Comparison of ENCODE assay signal across 17 cellular contexts in genomic region chr16:11035096-11035495, GRCh38.
DNase-seq lines count a peak whose midpoint lies in the region; ATAC-seq and TF ChIP-seq lines count a peak whose summit lies in the region.
"Had no signal": no experiment of that assay in that cellular context is flagged by ENCODE, and none has a peak within 500 bp of the region (broad histone marks: within the 10 kb centered on the region; RNA-seq: fewer than 3 reads in every experiment).

No MANE protein-coding gene starts in this region.

- DNase-seq in NCI-H2171 treated with DMSO at 0.1 percent for 48 hours (lab: John Stamatoyannopoulos, UW) (peak; percentile 25), NCI-H2171 (lab: John Stamatoyannopoulos, UW) (no peak), A673 (ENCODE audit: low spot score) (no peak)
- DNase-seq: DMS79 treated with DMSO at 0.1 percent for 48 hours, H7, KBM-7, NCI-H1417 treated with DMSO at 0.1 percent for 48 hours, NCI-H187 treated with DMSO at 0.1 percent for 48 hours, NCI-H526, SJCRH30 had no signal

- H3K9me3 ChIP-seq in HEK293 (ENCODE audit: control insufficient read depth, insufficient read depth, low read depth, low read length) (no peaks in the 10 kb centered on the region), A673 (ENCODE audit: low read depth, low read length, poor library complexity, severe bottlenecking) (no peaks in the 10 kb centered on the region)
- H3K9me3 ChIP-seq: SJCRH30 had no signal

- H3K4me3 Mint-ChIP-seq in activated T-helper 17 cell treated with anti-CD3 and anti-CD28 coated beads, Interleukin-2, amount 50 U/mL, for 72 hours: no peak overlapping the region
- no peak overlapping the region for H3K4me3 Mint-ChIP-seq in nephron
- H3K4me3 Mint-ChIP-seq: CD14-positive monocyte had no signal

- H3K36me3 ChIP-seq in HEK293 (ENCODE audit: control insufficient read depth in 2 of 2, insufficient read depth in 1 of 2, low read length in 2 of 2): peaks cover 0 to 32% of the 10 kb centered on the region in 2 experiments; a peak in 1 of 3 replicates
- H3K36me3 ChIP-seq in A673 (ENCODE audit: insufficient read depth, low read length, poor library complexity, severe bottlenecking): no peaks in the 10 kb centered on the region

- H3K4me3 ChIP-seq in HEK293 (ENCODE audit: low read depth, low read length) (no peak overlapping the region), A673 (ENCODE audit: low read depth, low read length, poor library complexity, severe bottlenecking) (no peak overlapping the region)
- H3K4me3 ChIP-seq: SJCRH30 had no signal

- CTCF ChIA-PET in HEK293 (lab: Yijun Ruan, JAX): no interaction called here
- CTCF ChIA-PET in A673 (lab: Charles Lee): no interaction called here

- no peaks in the 10 kb centered on the region for H3K27me3 ChIP-seq in A673 (replicated peaks; ENCODE audit: insufficient read depth, low read depth, low read length, poor library complexity)
- H3K27me3 ChIP-seq: SJCRH30 had no signal

- no peak for ATAC-seq in activated T-helper 17 cell treated with anti-CD3 and anti-CD28 coated beads, Interleukin-2, amount 50 U/mL, for 72 hours (replicated peaks)
- ATAC-seq in HG02981 (IDR thresholded peaks at IDR 0.05; ENCODE audit: unreplicated experiment): no peak
- ATAC-seq in HG02973 (IDR thresholded peaks at IDR 0.05; ENCODE audit: unreplicated experiment): no peak

- H3K36me3 Mint-ChIP-seq in activated T-helper 17 cell treated with anti-CD3 and anti-CD28 coated beads, Interleukin-2, amount 50 U/mL, for 72 hours (ENCODE audit: low read depth): peaks cover 84% of the 10 kb centered on the region
- H3K36me3 Mint-ChIP-seq in nephron (ENCODE audit: low read depth): peaks cover 91% of the 10 kb centered on the region

- POLR2A ChIA-PET in HEK293 (lab: Yijun Ruan, JAX) (no interaction called here), A673 (lab: Charles Lee; ENCODE audit: low non-redundant PET) (no interaction called here)

- intact Hi-C loops in A673 (cut with micrococcal nuclease; ENCODE audit: unreplicated experiment): no loop called here

- no peaks in the 10 kb centered on the region for H3K9me3 Mint-ChIP-seq in activated T-helper 17 cell treated with anti-CD3 and anti-CD28 coated beads, Interleukin-2, amount 50 U/mL, for 72 hours
- H3K9me3 Mint-ChIP-seq in nephron: peaks cover 3% of the 10 kb centered on the region
- H3K9me3 Mint-ChIP-seq: CD14-positive monocyte had no signal

- peak overlapping the region; percentile 6 for H3K27ac Mint-ChIP-seq in activated T-helper 17 cell treated with anti-CD3 and anti-CD28 coated beads, Interleukin-2, amount 50 U/mL, for 72 hours
- peak overlapping the region in 2 of 3 experiments; percentile 40 to 90 for H3K27ac Mint-ChIP-seq in nephron
- H3K27ac Mint-ChIP-seq: CD14-positive monocyte had no signal

- no peaks in the 10 kb centered on the region; the same call in 1 of the 2 replicates for H3K4me1 ChIP-seq in HEK293 (ENCODE audit: control insufficient read depth, insufficient read depth, low read length)
- H3K4me1 ChIP-seq in A673 (ENCODE audit: insufficient read depth, low read length, poor library complexity, severe bottlenecking): peaks cover 15% of the 10 kb centered on the region
- H3K4me1 ChIP-seq: SJCRH30 had no signal

- no TSS peak for BruUV-seq in A673 (replicated peaks; lab: Mats Ljungman, UMichigan)

- H3K27ac ChIP-seq in HEK293 (ENCODE audit: extremely low read depth, low read depth, low read length) (no peak overlapping the region), A673 (ENCODE audit: low read depth, low read length, poor library complexity, severe bottlenecking) (no peak overlapping the region)
- H3K27ac ChIP-seq: 22Rv1, SJCRH30 had no signal

- peaks cover 11% of the 10 kb centered on the region for H3K4me1 Mint-ChIP-seq in activated T-helper 17 cell treated with anti-CD3 and anti-CD28 coated beads, Interleukin-2, amount 50 U/mL, for 72 hours
- peaks cover 56% of the 10 kb centered on the region for H3K4me1 Mint-ChIP-seq in nephron

- no peak for TF ChIP-seq CTCF in HEK293 (tag by site-specific recombination; IDR thresholded peaks at IDR 0.05)
- TF ChIP-seq CTCF in nephron (IDR thresholded peaks at IDR 0.05; ENCODE audit: unreplicated experiment in 3 of 3): no peak
- TF ChIP-seq CTCF in A673 (conservative IDR thresholded peaks at IDR 0.05; ENCODE audit: low read depth, low read length): no peak

- no peaks in the 10 kb centered on the region for H3K27me3 Mint-ChIP-seq in activated T-helper 17 cell treated with anti-CD3 and anti-CD28 coated beads, Interleukin-2, amount 50 U/mL, for 72 hours
- H3K27me3 Mint-ChIP-seq in nephron (ENCODE audit: low read depth): peaks cover 4% of the 10 kb centered on the region

TF ChIP-seq in HEK293, 187 proteins besides CTCF, POLR2A, EP300 and RAD21:
- peak; percentile 89 for TF ChIP-seq ZNF133 (tag by site-specific recombination; IDR thresholded peaks at IDR 0.05)
- peak; percentile 53; the same call in 1 of the 2 replicates for TF ChIP-seq ZNF449 (tag by site-specific recombination; IDR thresholded peaks at IDR 0.05)
- no peak for TF ChIP-seq ZNF223 (tag by site-specific recombination; IDR thresholded peaks at IDR 0.05)
- TF ChIP-seq ZFP41 (tag by site-specific recombination; IDR thresholded peaks at IDR 0.05; ENCODE audit: borderline replicate concordance): no peak
- no peak for TF ChIP-seq ZNF670 (tag by site-specific recombination; IDR thresholded peaks at IDR 0.05; ENCODE audit: low read depth)
